Comparison of ENCODE assay signal across 28 cellular contexts in genomic region chr13:96862093-96862492, GRCh38.
"Had no signal": no experiment of that assay in that cellular context is flagged by ENCODE, and none has a peak within 500 bp of the region (broad histone marks: within the 10 kb centered on the region; RNA-seq: fewer than 3 reads in every experiment).

No MANE protein-coding gene starts in this region.

- H3K27me3 ChIP-seq: stomach, suprapubic skin, testis, thyroid gland, tibial artery, tibial nerve, transverse colon, upper lobe of left lung, upper lobe of right lung, uterus, vagina had no signal

- DNase-seq: stimulated activated CD4-positive, alpha-beta T cell treated with anti-CD3 and anti-CD28 coated beads, Interleukin-2, amount 100 ng/mL, for 48 hours; stimulated activated CD4-positive, alpha-beta T cell treated with anti-CD3 and anti-CD28 coated beads, Interleukin-4, amount 100 ng/mL, for 1 hour; stimulated activated CD4-positive, alpha-beta T cell treated with anti-CD3 and anti-CD28 coated beads, Interleukin-4, amount 100 ng/mL, for 24 hours; stimulated activated CD4-positive, alpha-beta T cell treated with anti-CD3 and anti-CD28 coated beads, Interleukin-4, amount 100 ng/mL, for 4 hours; stimulated activated CD8-positive, alpha-beta memory T cell treated with anti-CD3 and anti-CD28 coated beads, Interleukin-4, amount 100 ng/mL, for 48 hours; stimulated activated naive B cell treated with anti-CD40 and anti-IgM and Interleukin-4, amounts not matched to agents 10 μg/mL and 1 μg/mL and 100 μg/mL, for 72 hours; stimulated activated naive CD4-positive, alpha-beta T cell treated with Interleukin-2 at 50 U/mL for 16 hours; stimulated activated naive CD8-positive, alpha-beta T cell treated with anti-CD3 and anti-CD28 coated beads, Interleukin-15, amount 100 ng/mL, for 72 hours; stimulated activated naive CD8-positive, alpha-beta T cell treated with anti-CD3 and anti-CD28 coated beads, Interleukin-15, Interleukin-2, amounts not matched to agents 100 U/mL and 50 U/mL, for 24 hours; stomach; substantia nigra; testis; thyroid gland; tibial artery; transverse colon; trophoblast cell; upper lobe of left lung; upper lobe of right lung; uterus had no signal

- H3K4me1 ChIP-seq: stomach, suprapubic skin, testis, tibial artery, tibial nerve, transverse colon, upper lobe of left lung, upper lobe of right lung, uterus, vagina had no signal

- H3K4me1 Mint-ChIP-seq: stimulated activated effector memory CD8-positive, alpha-beta T cell treated with anti-CD3 and anti-CD28 coated beads, Interleukin-12 subunit alpha, Interleukin-12 subunit beta, amount 100 ng/mL, for 72 hours; stimulated activated memory B cell treated with anti-CD40 and anti-IgM and Interleukin-4, amounts not matched to agents 10 μg/mL and 1 μg/mL and 100 μg/mL, for 72 hours; stimulated activated naive B cell treated with anti-CD40 and anti-IgM and Interleukin-4, amounts not matched to agents 10 μg/mL and 1 μg/mL and 100 μg/mL, for 72 hours; stimulated activated naive CD8-positive, alpha-beta T cell treated with anti-CD3 and anti-CD28 coated beads, Interleukin-15, amount 100 ng/mL, for 72 hours had no signal

- H3K9me3 Mint-ChIP-seq: stimulated activated naive B cell treated with anti-CD40 and anti-IgM and Interleukin-4, amounts not matched to agents 10 μg/mL and 1 μg/mL and 100 μg/mL, for 72 hours; stimulated activated naive CD8-positive, alpha-beta T cell treated with anti-CD3 and anti-CD28 coated beads, Interleukin-15, amount 100 ng/mL, for 72 hours; stimulated activated naive CD8-positive, alpha-beta T cell treated with anti-CD3 and anti-CD28 coated beads, Interleukin-15, Interleukin-2, amounts not matched to agents 100 ng/mL and 50 ng/mL, for 24 hours; type B pancreatic cell had no signal

- H3K27ac ChIP-seq: stomach, suprapubic skin, testis, thoracic aorta, thyroid gland, tibial artery, tibial nerve, transverse colon, upper lobe of left lung, upper lobe of right lung, uterus, vagina had no signal

- H3K27ac Mint-ChIP-seq: stimulated activated effector memory CD8-positive, alpha-beta T cell treated with anti-CD3 and anti-CD28 coated beads, Interleukin-12 subunit alpha, Interleukin-12 subunit beta, amount 100 ng/mL, for 72 hours; stimulated activated memory B cell treated with anti-CD40 and anti-IgM and Interleukin-4, amounts not matched to agents 10 μg/mL and 1 μg/mL and 100 μg/mL, for 72 hours; stimulated activated naive B cell treated with anti-CD40 and anti-IgM and Interleukin-4, amounts not matched to agents 10 μg/mL and 1 μg/mL and 100 μg/mL, for 72 hours; stimulated activated naive CD8-positive, alpha-beta T cell treated with anti-CD3 and anti-CD28 coated beads, Interleukin-15, amount 100 ng/mL, for 72 hours; stimulated activated naive CD8-positive, alpha-beta T cell treated with anti-CD3 and anti-CD28 coated beads, Interleukin-15, Interleukin-2, amounts not matched to agents 100 ng/mL and 50 ng/mL, for 24 hours; type B pancreatic cell had no signal

- H3K36me3 ChIP-seq: stomach, suprapubic skin, thoracic aorta, thyroid gland, tibial artery, tibial nerve, transverse colon, upper lobe of left lung, upper lobe of right lung, uterus, vagina had no signal

- H3K27me3 Mint-ChIP-seq: stimulated activated memory B cell treated with anti-CD40 and anti-IgM and Interleukin-4, amounts not matched to agents 10 μg/mL and 1 μg/mL and 100 μg/mL, for 72 hours; stimulated activated naive B cell treated with anti-CD40 and anti-IgM and Interleukin-4, amounts not matched to agents 10 μg/mL and 1 μg/mL and 100 μg/mL, for 72 hours; stimulated activated naive CD8-positive, alpha-beta T cell treated with anti-CD3 and anti-CD28 coated beads, Interleukin-15, amount 100 ng/mL, for 72 hours; stimulated activated naive CD8-positive, alpha-beta T cell treated with anti-CD3 and anti-CD28 coated beads, Interleukin-15, Interleukin-2, amounts not matched to agents 100 ng/mL and 50 ng/mL, for 24 hours; type B pancreatic cell had no signal

- H3K9me3 ChIP-seq: suprapubic skin, testis, thoracic aorta, thyroid gland, transverse colon, upper lobe of left lung, upper lobe of right lung, uterus, vagina had no signal

- H3K4me3 ChIP-seq: stomach, suprapubic skin, testis, thoracic aorta, thyroid gland, tibial artery, tibial nerve, transverse colon, upper lobe of left lung, upper lobe of right lung, uterus, vagina had no signal

- ATAC-seq: stimulated activated effector memory CD8-positive, alpha-beta T cell treated with anti-CD3 and anti-CD28 coated beads, Interleukin-12 subunit alpha, Interleukin-12 subunit beta, amount 100 ng/mL, for 72 hours; stimulated activated memory B cell treated with anti-CD40 and anti-IgM and Interleukin-4, amounts not matched to agents 10 μg/mL and 1 μg/mL and 100 μg/mL, for 72 hours; stimulated activated naive B cell treated with anti-CD40 and anti-IgM and Interleukin-4, amounts not matched to agents 10 μg/mL and 1 μg/mL and 100 μg/mL, for 72 hours; stimulated activated naive CD8-positive, alpha-beta T cell treated with anti-CD3 and anti-CD28 coated beads, Interleukin-15, amount 100 ng/mL, for 72 hours; stimulated activated naive CD8-positive, alpha-beta T cell treated with anti-CD3 and anti-CD28 coated beads, Interleukin-15, Interleukin-2, amounts not matched to agents 100 U/mL and 50 U/mL, for 24 hours; upper lobe of right lung had no signal

- H3K36me3 Mint-ChIP-seq: stimulated activated effector memory CD8-positive, alpha-beta T cell treated with anti-CD3 and anti-CD28 coated beads, Interleukin-12 subunit alpha, Interleukin-12 subunit beta, amount 100 ng/mL, for 72 hours; stimulated activated memory B cell treated with anti-CD40 and anti-IgM and Interleukin-4, amounts not matched to agents 10 μg/mL and 1 μg/mL and 100 μg/mL, for 72 hours; stimulated activated naive B cell treated with anti-CD40 and anti-IgM and Interleukin-4, amounts not matched to agents 10 μg/mL and 1 μg/mL and 100 μg/mL, for 72 hours; type B pancreatic cell had no signal

- H3K4me3 Mint-ChIP-seq: stimulated activated effector memory CD8-positive, alpha-beta T cell treated with anti-CD3 and anti-CD28 coated beads, Interleukin-12 subunit alpha, Interleukin-12 subunit beta, amount 100 ng/mL, for 72 hours; stimulated activated memory B cell treated with anti-CD40 and anti-IgM and Interleukin-4, amounts not matched to agents 10 μg/mL and 1 μg/mL and 100 μg/mL, for 72 hours; stimulated activated naive B cell treated with anti-CD40 and anti-IgM and Interleukin-4, amounts not matched to agents 10 μg/mL and 1 μg/mL and 100 μg/mL, for 72 hours; stimulated activated naive CD8-positive, alpha-beta T cell treated with anti-CD3 and anti-CD28 coated beads, Interleukin-15, amount 100 ng/mL, for 72 hours; stimulated activated naive CD8-positive, alpha-beta T cell treated with anti-CD3 and anti-CD28 coated beads, Interleukin-15, Interleukin-2, amounts not matched to agents 100 ng/mL and 50 ng/mL, for 24 hours; type B pancreatic cell had no signal

- FAIRE-seq: urothelium cell line had no signal
